ENCODE assay signal across 16 cellular contexts in genomic region chr4:175657571-175657970, GRCh38.
"Had no signal": no experiment of that assay in that cellular context is flagged by ENCODE, and none has a peak within 500 bp of the region (broad histone marks: within the 10 kb centered on the region; RNA-seq: fewer than 3 reads in every experiment).

No MANE protein-coding gene starts in this region.

- ATAC-seq: left cardiac atrium; lower lobe of right lung; right cardiac atrium; stimulated activated naive B cell treated with anti-CD40 and anti-IgM and Interleukin-4, amounts not matched to agents 10 μg/mL and 1 μg/mL and 100 μg/mL, for 72 hours had no signal

- DNase-seq: activated B cell treated with CpG ODN at 0.5 μM for 24 hours; activated CD4-positive, alpha-beta T cell treated with anti-CD3 and anti-CD28 coated beads, Interleukin-2, amount 10 ng/mL, durations not matched to agents 24 days and 14 days; activated naive CD4-positive, alpha-beta T cell treated with anti-CD3 and anti-CD28 coated beads for 36 hours; adrenal gland; dermis blood vessel endothelial cell; left cardiac atrium; lower lobe of right lung; midbrain; naive B cell; right cardiac atrium; spleen; stimulated activated CD4-positive, alpha-beta T cell treated with anti-CD3 and anti-CD28 coated beads, Interleukin-2, amount 100 ng/mL, for 24 hours; stimulated activated naive B cell treated with anti-CD40 and anti-IgM and Interleukin-4, amounts not matched to agents 10 μg/mL and 1 μg/mL and 100 μg/mL, for 72 hours; T-helper 1 cell; transverse colon had no signal

- H3K9me3 ChIP-seq: lower lobe of right lung, spleen, transverse colon had no signal

- H3K27me3 Mint-ChIP-seq: activated B cell treated with CpG ODN at 0.5 μM for 24 hours; activated CD4-positive, alpha-beta T cell treated with anti-CD3 and anti-CD28 coated beads, Interleukin-2, amount 10 ng/mL, durations not matched to agents 24 days and 14 days; naive B cell; stimulated activated naive B cell treated with anti-CD40 and anti-IgM and Interleukin-4, amounts not matched to agents 10 μg/mL and 1 μg/mL and 100 μg/mL, for 72 hours had no signal

- H3K9ac ChIP-seq: parathyroid adenoma had no signal

- H3K27ac Mint-ChIP-seq: activated B cell treated with CpG ODN at 0.5 μM for 24 hours; activated CD4-positive, alpha-beta T cell treated with anti-CD3 and anti-CD28 coated beads, Interleukin-2, amount 10 ng/mL, durations not matched to agents 24 days and 14 days; activated naive CD4-positive, alpha-beta T cell treated with anti-CD3 and anti-CD28 coated beads for 36 hours; naive B cell; stimulated activated naive B cell treated with anti-CD40 and anti-IgM and Interleukin-4, amounts not matched to agents 10 μg/mL and 1 μg/mL and 100 μg/mL, for 72 hours had no signal

- H3K9me3 Mint-ChIP-seq: activated B cell treated with CpG ODN at 0.5 μM for 24 hours; activated CD4-positive, alpha-beta T cell treated with anti-CD3 and anti-CD28 coated beads, Interleukin-2, amount 10 ng/mL, durations not matched to agents 24 days and 14 days; activated naive CD4-positive, alpha-beta T cell treated with anti-CD3 and anti-CD28 coated beads for 36 hours; naive B cell had no signal

- H3K4me3 ChIP-seq: adrenal gland, lower lobe of right lung, spleen, transverse colon had no signal

- H2AFZ ChIP-seq: parathyroid adenoma had no signal

- H3K4me1 Mint-ChIP-seq: activated B cell treated with CpG ODN at 0.5 μM for 24 hours; activated CD4-positive, alpha-beta T cell treated with anti-CD3 and anti-CD28 coated beads, Interleukin-2, amount 10 ng/mL, durations not matched to agents 24 days and 14 days; naive B cell; stimulated activated naive B cell treated with anti-CD40 and anti-IgM and Interleukin-4, amounts not matched to agents 10 μg/mL and 1 μg/mL and 100 μg/mL, for 72 hours had no signal

- H3K27me3 ChIP-seq: adrenal gland, spleen, transverse colon had no signal

- H3K27ac ChIP-seq: adrenal gland, lower lobe of right lung, parathyroid adenoma, spleen, transverse colon had no signal

- H3K4me1 ChIP-seq: adrenal gland, lower lobe of right lung, parathyroid adenoma, spleen, transverse colon had no signal

- H3K36me3 ChIP-seq: adrenal gland, lower lobe of right lung, spleen, transverse colon had no signal

- H3K79me2 ChIP-seq: parathyroid adenoma had no signal

- H3K36me3 Mint-ChIP-seq: naive B cell; stimulated activated naive B cell treated with anti-CD40 and anti-IgM and Interleukin-4, amounts not matched to agents 10 μg/mL and 1 μg/mL and 100 μg/mL, for 72 hours had no signal

- H3K4me3 Mint-ChIP-seq: activated B cell treated with CpG ODN at 0.5 μM for 24 hours; activated CD4-positive, alpha-beta T cell treated with anti-CD3 and anti-CD28 coated beads, Interleukin-2, amount 10 ng/mL, durations not matched to agents 24 days and 14 days; activated naive CD4-positive, alpha-beta T cell treated with anti-CD3 and anti-CD28 coated beads for 36 hours; naive B cell; stimulated activated naive B cell treated with anti-CD40 and anti-IgM and Interleukin-4, amounts not matched to agents 10 μg/mL and 1 μg/mL and 100 μg/mL, for 72 hours had no signal
